Comparison of ENCODE assay signal across 9 cellular contexts in genomic region chr2:23624378-23624777, GRCh38.
A peak's percentile ranks its signal among the peaks of the same experiment; 100 is the strongest.
DNase-seq lines count a peak whose midpoint lies in the region; ATAC-seq and TF ChIP-seq lines count a peak whose summit lies in the region.
"Had no signal": no experiment of that assay in that cellular context is flagged by ENCODE, and none has a peak within 500 bp of the region (broad histone marks: within the 10 kb centered on the region; RNA-seq: fewer than 3 reads in every experiment).

No MANE protein-coding gene starts in this region.

- peak in 1 of 2 donors; percentile 3 for DNase-seq in cardiac muscle cell (ENCODE audit: low read depth in 1 of 2, low spot score in 1 of 2)
- no peak for DNase-seq in right cardiac atrium
- DNase-seq in Peyer's patch: no peak
- peak in 1 of 2 donors; percentile 20 for DNase-seq in foreskin fibroblast
- DNase-seq in testis: peak; percentile 43
- DNase-seq in HPDE6-E6E7 (ENCODE audit: extremely low spot score): no peak
- no peak for DNase-seq in inferior parietal cortex (ENCODE audit: extremely low spot score)
- DNase-seq: activated CD4-positive, alpha-beta T cell treated with anti-CD3 and anti-CD28 coated beads, Interleukin-2, amount 50 U/mL, for 4 hours had no signal

- H3K36me3 ChIP-seq in cardiac muscle cell: no peaks in the 10 kb centered on the region
- no peaks in the 10 kb centered on the region for H3K36me3 ChIP-seq in Peyer's patch
- H3K36me3 ChIP-seq in testis (ENCODE audit: low read depth, missing control alignments): no peaks in the 10 kb centered on the region

- no peak overlapping the region for H3K4me3 ChIP-seq in cardiac muscle cell
- no peak overlapping the region for H3K4me3 ChIP-seq in right cardiac atrium (ENCODE audit: low read length)
- no peak overlapping the region for H3K4me3 ChIP-seq in Peyer's patch
- H3K4me3 ChIP-seq in foreskin fibroblast (ENCODE audit: low read depth in 1 of 2, low read length in 2 of 2): no peak overlapping the region
- no peak overlapping the region for H3K4me3 ChIP-seq in testis

- intact Hi-C loops in right cardiac atrium (cut with DNase I) (no loop called here), testis (cut with DNase I; ENCODE audit: low total_unique reads) (no loop called here)

- ATAC-seq in right cardiac atrium (no peak), GM18498 (IDR thresholded peaks at IDR 0.05; ENCODE audit: unreplicated experiment) (no peak)

- H3K9me3 ChIP-seq in cardiac muscle cell (ENCODE audit: low read depth) (no peaks in the 10 kb centered on the region), right cardiac atrium (ENCODE audit: control insufficient read depth, low read length) (peaks cover 2% of the 10 kb centered on the region), Peyer's patch (peaks cover 0 to 6% (median 2%) of the 10 kb centered on the region in 4 donors), testis (no peaks in the 10 kb centered on the region)

- no peaks in the 10 kb centered on the region for H3K27me3 ChIP-seq in cardiac muscle cell
- H3K27me3 ChIP-seq in right cardiac atrium (ENCODE audit: control insufficient read depth, insufficient read depth): no peaks in the 10 kb centered on the region
- H3K27me3 ChIP-seq in Peyer's patch: no peaks in the 10 kb centered on the region
- H3K27me3 ChIP-seq in testis: no peaks in the 10 kb centered on the region

- WGBS in right cardiac atrium: 59% methylated on average over 5 of the region's 5 CpGs
- WGBS in testis, 2 donors: 67 to 68% methylated on average over 5 of the region's 5 CpGs

- no peak for TF ChIP-seq POLR2A in Peyer's patch (IDR thresholded peaks at IDR 0.05)
- no peak for TF ChIP-seq POLR2A in testis (IDR thresholded peaks at IDR 0.05)

- H3K4me1 ChIP-seq in cardiac muscle cell (ENCODE audit: low read depth): no peaks in the 10 kb centered on the region
- H3K4me1 ChIP-seq in right cardiac atrium (ENCODE audit: control insufficient read depth, insufficient read depth, low read length): peaks cover 5% of the 10 kb centered on the region
- peaks cover 0 to 22% (median 0%) of the 10 kb centered on the region in 4 donors for H3K4me1 ChIP-seq in Peyer's patch
- peaks cover 11% of the 10 kb centered on the region for H3K4me1 ChIP-seq in testis

- TF ChIP-seq CTCF in cardiac muscle cell (IDR thresholded peaks at IDR 0.05; ENCODE audit: low read depth, low read length): peak; percentile 54
- TF ChIP-seq CTCF in Peyer's patch (IDR thresholded peaks at IDR 0.05): peak in 4 of 6 experiments; percentile 10 to 44 (median 16)
- peak; percentile 39 for TF ChIP-seq CTCF in foreskin fibroblast (IDR thresholded peaks at IDR 0.05; ENCODE audit: low read depth, low read length)
- peak in 1 of 3 experiments; percentile 39 for TF ChIP-seq CTCF in testis (IDR thresholded peaks at IDR 0.05)

- no peak overlapping the region for H3K27ac ChIP-seq in cardiac muscle cell
- no peak overlapping the region for H3K27ac ChIP-seq in right cardiac atrium (ENCODE audit: low read length)
- no peak overlapping the region for H3K27ac ChIP-seq in Peyer's patch
- no peak overlapping the region for H3K27ac ChIP-seq in testis
